ENCODE assay signal across 8 cellular contexts in the genomic region with DNA sequence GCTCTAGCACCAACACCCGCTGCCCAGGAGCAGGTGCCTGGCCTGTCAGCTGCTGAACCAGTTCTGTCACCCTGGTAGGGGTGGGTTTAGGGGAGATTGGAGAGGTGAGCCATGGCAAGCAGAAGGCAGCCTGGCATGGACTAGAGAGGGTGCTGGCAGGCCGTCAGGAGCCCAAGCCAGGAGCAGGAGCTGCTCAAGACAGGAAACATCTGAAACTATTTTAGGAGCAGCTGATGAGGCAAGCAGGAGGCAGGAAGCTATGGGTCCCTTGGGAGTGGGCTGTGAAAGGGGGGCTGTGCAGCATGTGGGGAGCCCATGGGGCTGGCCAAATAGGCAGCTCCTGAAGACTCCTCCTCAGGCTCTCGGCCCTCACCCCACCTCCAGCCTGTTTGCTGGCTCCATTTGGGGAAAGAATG. TPM values are rescaled to one million over a fixed set of nuclear protein-coding genes. Genes with fewer than 3 reads are reported as not detected.
DNase-seq lines count a peak whose midpoint lies in the region; ATAC-seq and FAIRE-seq lines count a peak whose summit lies in the region.

No MANE protein-coding gene starts in this region.

- H3K27me3 Mint-ChIP-seq in dendritic cell treated with granulocyte-macrophage colony-stimulating factor and Interleukin-4, amounts not matched to agents 40 ng/mL and 50 ng/mL, for 4 days, result peaks cover 26% of the 10 kb centered on the region

- peaks cover 34% of the 10 kb centered on the region for H3K36me3 Mint-ChIP-seq in dendritic cell treated with granulocyte-macrophage colony-stimulating factor and Interleukin-4, amounts not matched to agents 40 ng/mL and 50 ng/mL, for 4 days (ENCODE audit: low read depth)

- H3K4me1 Mint-ChIP-seq in dendritic cell treated with granulocyte-macrophage colony-stimulating factor and Interleukin-4, amounts not matched to agents 40 ng/mL and 50 ng/mL, for 4 days (ENCODE audit: low read depth), result peaks cover 68% of the 10 kb centered on the region

- H3K9me3 Mint-ChIP-seq in dendritic cell treated with granulocyte-macrophage colony-stimulating factor and Interleukin-4, amounts not matched to agents 40 ng/mL and 50 ng/mL, for 4 days, result no peaks in the 10 kb centered on the region

- DNase-seq in GF-D8 (lab: John Stamatoyannopoulos, UW) (peak; percentile 98), NOMO-1 (lab: John Stamatoyannopoulos, UW; ENCODE audit: unreplicated experiment in 2 of 2) (peak; percentile 59 to 86), mucosa of gallbladder (ENCODE audit: low spot score) (peak; percentile 76), RCC 7860 (ENCODE audit: low spot score) (no peak)
- DNase-seq in stimulated activated CD4-positive, alpha-beta T cell treated with anti-CD3 and anti-CD28 coated beads, Interleukin-12 subunit alpha, Interleukin-12 subunit beta, amount 100 ng/mL, for 4 hours, result no peak
- DNase-seq in activated CD8-positive, alpha-beta memory T cell treated with anti-CD3 and anti-CD28 coated beads, Interleukin-2, amount 50 U/mL, for 4 hours, result no peak

- intact Hi-C loops in dendritic cell treated with granulocyte-macrophage colony-stimulating factor and Interleukin-4, amounts not matched to agents 40 ng/mL and 50 ng/mL, for 4 days (cut with micrococcal nuclease), result no loop called here

- H3K4me3 Mint-ChIP-seq in dendritic cell treated with granulocyte-macrophage colony-stimulating factor and Interleukin-4, amounts not matched to agents 40 ng/mL and 50 ng/mL, for 4 days, result no peak overlapping the region

- no peak for ATAC-seq in HG03442 (IDR thresholded peaks at IDR 0.05; ENCODE audit: unreplicated experiment)

- FAIRE-seq in RCC 7860 (lab: Jason Lieb, UNC), result no peak

- H3K27ac Mint-ChIP-seq in dendritic cell treated with granulocyte-macrophage colony-stimulating factor and Interleukin-4, amounts not matched to agents 40 ng/mL and 50 ng/mL, for 4 days, result peak overlapping the region; percentile 18

RNA-seq across cellular contexts. Expression of a gene that starts 2.3 kb away (rescaled TPM):
- total RNA-seq in mucosa of gallbladder, result 4.4 TPM

RNA-seq across cellular contexts. Expression of a gene that starts 5.7 kb away (rescaled TPM):
- 0.09 TPM for total RNA-seq in mucosa of gallbladder

RNA-seq across cellular contexts. Expression of a gene that starts 8.4 kb away (rescaled TPM):
- 122 TPM for total RNA-seq in mucosa of gallbladder

RNA-seq across cellular contexts. Expression of a gene that starts 19.0 kb away (rescaled TPM):
- total RNA-seq in mucosa of gallbladder, result 46.1 TPM

RNA-seq across cellular contexts. Expression of a gene that starts 51.0 kb away (rescaled TPM):
- 2.4 TPM for total RNA-seq in mucosa of gallbladder

Comparison
In these comparisons a context has a peak if more than half of its experiments do, and no peak if none do; other contexts are left out.
1. DNase-seq: peak in GF-D8 (single experiment), NOMO-1 (2 of 2) and mucosa of gallbladder (single experiment); none in RCC 7860 (single experiment), stimulated activated CD4-positive, alpha-beta T cell treated with anti-CD3 and anti-CD28 coated beads, Interleukin-12 subunit alpha, Interleukin-12 subunit beta, amount 100 ng/mL, for 4 hours (single experiment) and activated CD8-positive, alpha-beta memory T cell treated with anti-CD3 and anti-CD28 coated beads, Interleukin-2, amount 50 U/mL, for 4 hours (single experiment).